ENCODE assay signal across 36 cellular contexts in genomic region chr1:74715806-74716205, GRCh38. TPM values are rescaled to one million over a fixed set of nuclear protein-coding genes. Genes with fewer than 3 reads are reported as not detected.
"Had no signal": no experiment of that assay in that cellular context is flagged by ENCODE, and none has a peak within 500 bp of the region (broad histone marks: within the 10 kb centered on the region; RNA-seq: fewer than 3 reads in every experiment).

No MANE protein-coding gene starts in this region.

- H3K9me3 ChIP-seq: adrenal gland, ascending aorta, body of pancreas, breast epithelium had no signal

- DNase-seq: activated effector memory CD4-positive, alpha-beta T cell treated with anti-CD3 and anti-CD28 coated beads, Interleukin-2, amount 50 U/mL, for 16 hours; activated effector memory CD4-positive, alpha-beta T cell treated with Interleukin-2 at 50 U/mL for 16 hours; activated gamma-delta T cell; activated gamma-delta T cell treated with Interleukin-2 at 50 U/mL for 16 hours; activated naive CD4-positive, alpha-beta T cell; activated naive CD4-positive, alpha-beta T cell treated with anti-CD3 and anti-CD28 coated beads for 36 hours; activated naive CD4-positive, alpha-beta T cell treated with anti-CD3 and anti-CD28 coated beads, Interleukin-2, amount 10 ng/mL, durations not matched to agents 7 days and 5 days; activated naive CD4-positive, alpha-beta T cell treated with anti-CD3 and anti-CD28 coated beads, Interleukin-2, amount 50 U/mL, for 16 hours; activated naive CD4-positive, alpha-beta T cell treated with Interleukin-2 at 50 U/mL for 16 hours; activated naive CD8-positive, alpha-beta T cell treated with anti-CD3 and anti-CD28 coated beads for 36 hours; activated naive CD8-positive, alpha-beta T cell treated with anti-CD3 and anti-CD28 coated beads, Interleukin-2, amount 10 ng/mL, durations not matched to agents 7 days and 5 days; activated naive CD8-positive, alpha-beta T cell treated with anti-CD3 and anti-CD28 coated beads, Interleukin-2, amount 50 U/mL, for 24 hours; activated T-cell treated with anti-CD3 and anti-CD28 coated beads, Interleukin-2, amount 50 U/mL, for 4 hours; activated T-cell treated with anti-CD3 and anti-CD28 coated beads, Interleukin-2, amount 50 U/mL, for 48 hours; activated T-cell treated with anti-CD3 and anti-CD28 coated beads, Interleukin-2, amount 50 U/mL, for 72 hours; adrenal gland; amniotic stem cell; amygdala; anterior cingulate cortex; aorta; body of pancreas; brain microvascular endothelial cell; caudate nucleus; central memory CD4-positive, alpha-beta T cell; cerebellar nuclear complex had no signal

- H3K36me3 ChIP-seq: breast epithelium had no signal

- H3K27me3 ChIP-seq: adrenal gland, ascending aorta, body of pancreas, brain microvascular endothelial cell, breast epithelium, cardiac muscle cell had no signal

- H3K27ac ChIP-seq: adrenal gland, ascending aorta, body of pancreas, brain microvascular endothelial cell, breast epithelium, cardiac muscle cell had no signal

- ATAC-seq: activated naive CD4-positive, alpha-beta T cell treated with anti-CD3 and anti-CD28 coated beads, Interleukin-2, amount 50 U/mL, for 72 hours; activated naive CD8-positive, alpha-beta T cell treated with anti-CD3 and anti-CD28 coated beads, Interleukin-2, amount 50 U/mL, for 24 hours; activated T-cell treated with anti-CD3 and anti-CD28 coated beads, Interleukin-2, amount 50 U/mL, for 4 hours; activated T-cell treated with anti-CD3 and anti-CD28 coated beads, Interleukin-2, amount 50 U/mL, for 72 hours; activated T-helper 17 cell treated with anti-CD3 and anti-CD28 coated beads, Interleukin-2, amount 50 U/mL, for 72 hours; body of pancreas had no signal

- H3K4me3 ChIP-seq: adrenal gland, ascending aorta, body of pancreas, breast epithelium, cardiac muscle cell had no signal

- H3K4me1 ChIP-seq: adrenal gland, ascending aorta, body of pancreas, breast epithelium had no signal

- FAIRE-seq: astrocyte, bronchial epithelial cell, colon had no signal

RNA-seq across cellular contexts. Expression of gene ERICH3, which starts 42.2 kb away (rescaled TPM):
- total RNA-seq: activated naive CD4-positive, alpha-beta T cell treated with anti-CD3 and anti-CD28 coated beads for 36 hours; activated naive CD4-positive, alpha-beta T cell treated with anti-CD3 and anti-CD28 coated beads, Interleukin-2, amount 50 U/mL, for 72 hours; activated naive CD8-positive, alpha-beta T cell treated with anti-CD3 and anti-CD28 coated beads for 36 hours; activated naive CD8-positive, alpha-beta T cell treated with anti-CD3 and anti-CD28 coated beads, Interleukin-2, amount 10 ng/mL, durations not matched to agents 7 days and 5 days; activated T-cell treated with anti-CD3 and anti-CD28 coated beads, Interleukin-2, amount 50 U/mL, for 4 hours; activated T-cell treated with anti-CD3 and anti-CD28 coated beads, Interleukin-2, amount 50 U/mL, for 72 hours; activated T-helper 1 cell treated with anti-CD3 and anti-CD28 coated beads, Interleukin-12 subunit alpha, Interleukin-12 subunit beta, Interleukin-2, Interleukin-4 antibody, amounts not matched to agents 30 ng/mL and 10 ng/mL and 1 ng/mL, durations not matched to agents 14 hours and 24 hours and 36 hours; activated T-helper 17 cell treated with anti-CD3 and anti-CD28 coated beads, Interleukin-2, amount 50 U/mL, for 72 hours; activated T-helper 2 cell treated with anti-CD3 and anti-CD28 coated beads, Interferon-gamma antibody, Interleukin-2, Interleukin-4, amounts not matched to agents 10 μg/mL and 5 μg/mL and 100 μg/mL, durations not matched to agents 14 hours and 24 hours and 36 hours; ascending aorta; astrocyte; bronchial epithelial cell; chondrocyte had no signal
- polyA plus RNA-seq: cardiac muscle cell had no signal
